ENCODE assay signal across 8 cellular contexts in the genomic region with DNA sequence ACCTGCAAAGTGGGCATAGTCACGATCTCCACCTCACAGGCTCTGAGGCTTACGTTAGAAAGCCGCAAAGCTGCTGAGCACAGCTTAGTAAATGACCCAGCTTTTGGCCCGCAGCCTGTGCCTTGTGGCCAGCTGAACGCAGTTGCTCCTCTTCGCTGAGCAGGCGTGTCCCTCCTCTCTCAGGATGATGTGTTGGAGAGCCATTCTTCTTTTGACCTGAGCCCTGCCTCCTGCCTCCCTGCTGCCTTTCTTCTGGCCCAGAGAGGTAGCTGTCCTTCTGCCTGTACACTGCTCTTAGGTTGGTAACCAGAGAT. TPM values are rescaled to one million over a fixed set of nuclear protein-coding genes. Genes with fewer than 3 reads are reported as not detected.
DNase-seq lines count a peak whose midpoint lies in the region; ATAC-seq, FAIRE-seq and TF ChIP-seq lines count a peak whose summit lies in the region.

No MANE protein-coding gene starts in this region.

- H3K4me3 Mint-ChIP-seq in osteocyte (ENCODE audit: unreplicated experiment): no peak overlapping the region

- DNase-seq in AG10803 (ENCODE audit: low read depth): peak; percentile 86
- DNase-seq in RWPE1 (ENCODE audit: low spot score): no peak
- DNase-seq in foreskin keratinocyte: peak in 1 of 2 donors; percentile 51
- no peak for DNase-seq in osteocyte (ENCODE audit: extremely low spot score, unreplicated experiment)
- DNase-seq in D721Med (ENCODE audit: insufficient read length, low spot score): no peak
- DNase-seq in stimulated activated naive CD4-positive, alpha-beta T cell (lab: John Stamatoyannopoulos, UW): no peak
- no peak for DNase-seq in NOMO-1 treated with DMSO at 0.1 percent for 48 hours (lab: John Stamatoyannopoulos, UW; ENCODE audit: unreplicated experiment)
- DNase-seq in NCI-H187 treated with DMSO at 0.1 percent for 48 hours (lab: John Stamatoyannopoulos, UW): no peak

- H3K27me3 ChIP-seq in foreskin keratinocyte: no peaks in the 10 kb centered on the region

- no peak for FAIRE-seq in D721Med (lab: Jason Lieb, UNC)

- H3K4me1 Mint-ChIP-seq in osteocyte (ENCODE audit: unreplicated experiment): peaks cover 47% of the 10 kb centered on the region

- POLR2A ChIA-PET in RWPE1 (lab: Yijun Ruan, JAX; ENCODE audit: low non-redundant PET): no interaction called here

- CTCF ChIA-PET in RWPE1 (lab: Yijun Ruan, JAX): interaction anchor here (0.6 kb wide), 1 partner anchor 574 kb away, joined by 3 read pairs; no protein-coding TSS in a partner anchor

- peak; percentile 13 for ATAC-seq in foreskin keratinocyte

- no peak overlapping the region for H3K4me3 ChIP-seq in AG10803 (ENCODE audit: low read length)

- TF ChIP-seq CTCF in AG10803 (conservative IDR thresholded peaks at IDR 0.05; ENCODE audit: low read length) (no peak), RWPE1 (conservative IDR thresholded peaks at IDR 0.05; ENCODE audit: low read depth) (no peak), foreskin keratinocyte (conservative IDR thresholded peaks at IDR 0.05) (no peak), osteocyte (IDR thresholded peaks at IDR 0.05) (no peak), D721Med (IDR thresholded peaks at IDR 0.05; ENCODE audit: insufficient read depth, missing control alignments) (no peak)

- peaks cover 13% of the 10 kb centered on the region for H3K36me3 Mint-ChIP-seq in osteocyte (ENCODE audit: unreplicated experiment)

- H3K4me1 ChIP-seq in foreskin keratinocyte: peaks cover 17% of the 10 kb centered on the region

- peak overlapping the region; percentile 54 for H3K27ac Mint-ChIP-seq in osteocyte (ENCODE audit: unreplicated experiment)

- H3K27ac ChIP-seq in RWPE1: peak overlapping the region; percentile 90
- no peak overlapping the region for H3K27ac ChIP-seq in foreskin keratinocyte

- no peaks in the 10 kb centered on the region for H3K9me3 Mint-ChIP-seq in osteocyte (ENCODE audit: unreplicated experiment)

- H3K27me3 Mint-ChIP-seq in osteocyte (ENCODE audit: unreplicated experiment): no peaks in the 10 kb centered on the region

RNA-seq across cellular contexts. Expression of a gene that starts 47.6 kb away (rescaled TPM):
- 5.3 and 7.7 TPM in 2 replicates for total RNA-seq in foreskin keratinocyte
- 11.2 and 14.6 TPM in 2 replicates for polyA plus RNA-seq in foreskin keratinocyte
- 197 and 200 TPM in 2 replicates for total RNA-seq in osteocyte

Comparison
In these comparisons a context has a peak if more than half of its experiments do, and no peak if none do; other contexts are left out.
1. RNA of a gene that starts 47.6 kb away (total RNA-seq): 197 to 200 TPM in osteocyte; 5.3 to 7.7 TPM in foreskin keratinocyte; every median in the first group is over 10 times any median in the second.